9 cellular contexts compared by ENCODE assay signal in the genomic region with DNA sequence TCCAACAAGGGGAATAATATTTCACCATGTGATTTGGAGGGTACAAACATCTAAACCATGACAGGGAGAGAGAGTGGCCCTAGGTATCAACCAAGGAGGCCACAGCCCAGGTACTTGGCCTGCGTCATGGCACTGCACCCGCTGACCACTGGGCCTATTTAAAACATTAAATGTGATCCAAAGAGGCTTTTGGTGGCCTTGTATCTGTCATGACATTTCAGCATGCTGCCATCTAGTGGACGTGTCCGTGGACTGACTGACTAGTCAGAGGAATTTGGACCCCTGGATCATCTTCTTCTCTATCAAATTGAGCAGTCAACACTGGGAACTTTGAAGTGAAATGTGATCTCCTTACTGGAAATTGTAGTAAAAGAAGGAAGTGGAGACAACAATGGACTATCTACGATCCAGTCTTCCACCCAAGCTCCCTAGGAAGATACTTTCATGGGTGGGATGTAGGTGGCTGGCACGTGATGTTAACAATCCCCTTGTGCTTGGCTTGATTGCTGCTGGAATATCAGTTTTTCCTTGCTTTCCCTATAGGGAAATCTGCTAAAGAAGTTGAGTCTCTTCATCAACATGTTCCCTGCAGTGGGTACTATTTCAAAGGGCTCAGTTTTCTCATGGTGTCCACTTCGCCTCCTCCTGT. TPM values are rescaled to one million over a fixed set of nuclear protein-coding genes. Genes with fewer than 3 reads are reported as not detected.
DNase-seq lines count a peak whose midpoint lies in the region; ATAC-seq, FAIRE-seq and TF ChIP-seq lines count a peak whose summit lies in the region.
"Had no signal": no experiment of that assay in that cellular context is flagged by ENCODE, and none has a peak within 500 bp of the region (broad histone marks: within the 10 kb centered on the region; RNA-seq: fewer than 3 reads in every experiment).

No MANE protein-coding gene starts in this region.

- H3K4me3 ChIP-seq in SK-N-SH (ENCODE audit: low read depth in 2 of 2, low read length in 1 of 2), result peak overlapping the region in 1 of 2 experiments; percentile 32; a peak in 1 of 4 replicates
- no peak overlapping the region for H3K4me3 ChIP-seq in H1 (ENCODE audit: extremely low read depth in 1 of 4, insufficient read depth in 2 of 4, low read depth in 3 of 4, low read length in 4 of 4)
- H3K4me3 ChIP-seq in neural cell (ENCODE audit: low read length), result no peak overlapping the region
- H3K4me3 ChIP-seq: ovary had no signal

- H4K20me1 ChIP-seq in SK-N-SH (ENCODE audit: insufficient read depth), result no peaks in the 10 kb centered on the region
- no peaks in the 10 kb centered on the region for H4K20me1 ChIP-seq in H1 (replicated peaks in 1 of 2; ENCODE audit: control insufficient read depth in 1 of 2, insufficient read depth in 2 of 2, low read length in 2 of 2)
- no peaks in the 10 kb centered on the region for H4K20me1 ChIP-seq in neural cell (ENCODE audit: insufficient read depth)

- no peaks in the 10 kb centered on the region for H3K9me2 ChIP-seq in SK-N-SH
- no peaks in the 10 kb centered on the region for H3K9me2 ChIP-seq in neural cell (ENCODE audit: insufficient read depth, low read length)

- H3K27me3 ChIP-seq in SK-N-SH (ENCODE audit: insufficient read depth) (no peaks in the 10 kb centered on the region), H1 (replicated peaks in 1 of 4; ENCODE audit: control insufficient read depth in 3 of 4, extremely low read depth in 1 of 4, insufficient read depth in 3 of 4, low read length in 3 of 4) (no peaks in the 10 kb centered on the region), neural cell (ENCODE audit: insufficient read depth, low read depth, low read length) (no peaks in the 10 kb centered on the region)
- H3K27me3 ChIP-seq: ovary had no signal

- no peak overlapping the region for H2BK12ac ChIP-seq in H1 (ENCODE audit: low read depth, low read length)

- H2BK5ac ChIP-seq in H1 (ENCODE audit: low read depth, low read length), result no peak overlapping the region

- H2BK120ac ChIP-seq in H1 (replicated peaks; ENCODE audit: low read depth, low read length), result no peak overlapping the region

- H3K36me3 ChIP-seq in SK-N-SH (replicated peaks in 1 of 2; ENCODE audit: control insufficient read depth in 1 of 2, insufficient read depth in 2 of 2, low read length in 1 of 2) (no peaks in the 10 kb centered on the region), H1 (ENCODE audit: control insufficient read depth in 2 of 4, insufficient read depth in 4 of 4, low read length in 3 of 4) (no peaks in the 10 kb centered on the region), neural cell (ENCODE audit: insufficient read depth, low read length) (no peaks in the 10 kb centered on the region)
- H3K36me3 ChIP-seq: ovary had no signal

- no peak overlapping the region for H3K18ac ChIP-seq in H1 (ENCODE audit: extremely low read depth, low read length)

- CTCF ChIA-PET in SK-N-SH (lab: Yijun Ruan, JAX) (interaction anchor here (0.6 to 1.8 kb wide), 5 partner anchors 10 to 311 kb away, joined by 3 to 6 read pairs (median 3); a partner anchor contains a TSS), H1 (lab: Charles Lee; ENCODE audit: partially characterized antibody) (interaction anchor here (0.5 to 1.3 kb wide), 5 partner anchors 20 to 338 kb away, joined by 3 to 4 read pairs (median 3); no protein-coding TSS in a partner anchor)

- H3K4me2 ChIP-seq in SK-N-SH (no peak overlapping the region), H1 (ENCODE audit: insufficient read depth in 1 of 2, low read depth in 2 of 2, low read length in 2 of 2) (no peak overlapping the region), neural cell (ENCODE audit: low read length) (no peak overlapping the region)

- no peak overlapping the region for H4K8ac ChIP-seq in H1 (ENCODE audit: extremely low read depth, insufficient read depth, low read length)

- TF ChIP-seq POLR2A in H1 (IDR thresholded peaks at IDR 0.05; ENCODE audit: control extremely low read depth in 1 of 2, low read depth in 2 of 2, low read length in 2 of 2), result no peak

- H3K23me2 ChIP-seq in H1 (ENCODE audit: low read depth, low read length), result no peaks in the 10 kb centered on the region

- H3K4ac ChIP-seq in H1 (replicated peaks; ENCODE audit: insufficient read length, low read depth, low read length), result no peak overlapping the region

- no peaks in the 10 kb centered on the region for H3K79me1 ChIP-seq in H1 (ENCODE audit: low read depth, low read length)

- H2BK15ac ChIP-seq in H1 (ENCODE audit: low read length), result no peak overlapping the region

- H3K56ac ChIP-seq in H1 (replicated peaks; ENCODE audit: insufficient read length, low read depth, low read length), result no peak overlapping the region

- H3K9me3 ChIP-seq in SK-N-SH (no peaks in the 10 kb centered on the region), H1 (ENCODE audit: insufficient read depth in 2 of 2, low read depth in 1 of 2, low read length in 1 of 2) (no peaks in the 10 kb centered on the region), neural cell (ENCODE audit: low read length) (no peaks in the 10 kb centered on the region)
- H3K9me3 ChIP-seq: ovary had no signal

- H2AFZ ChIP-seq in SK-N-SH (ENCODE audit: low read depth), result no peak overlapping the region
- H2AFZ ChIP-seq in H1 (ENCODE audit: low read length), result no peak overlapping the region
- no peak overlapping the region for H2AFZ ChIP-seq in neural cell (ENCODE audit: low read depth, low read length)

- ATAC-seq in GM18858 (IDR thresholded peaks at IDR 0.05; ENCODE audit: unreplicated experiment) (peak; percentile 70), GM21786 (IDR thresholded peaks at IDR 0.05; ENCODE audit: unreplicated experiment) (no peak)
- no peak for ATAC-seq in activated CD4-positive, CD25-positive, alpha-beta regulatory T cell treated with anti-CD3 and anti-CD28 coated beads, Interleukin-2, amount 50 U/mL, for 24 hours

- peak; percentile 70 for TF ChIP-seq CTCF in SK-N-SH (IDR thresholded peaks at IDR 0.05)
- TF ChIP-seq CTCF in H1 (IDR thresholded peaks at IDR 0.05; ENCODE audit: control extremely low read depth in 1 of 3, insufficient read depth in 1 of 3, low read depth in 1 of 3, low read length in 3 of 3), result peak; percentile 25 to 82 (median 81)
- TF ChIP-seq CTCF in neural cell (IDR thresholded peaks at IDR 0.05; ENCODE audit: poor library complexity, severe bottlenecking), result peak; percentile 28

- H3K9ac ChIP-seq in SK-N-SH (no peak overlapping the region), H1 (replicated peaks in 1 of 4; ENCODE audit: extremely low read depth in 1 of 4, low read depth in 3 of 4, low read length in 3 of 4) (no peak overlapping the region), neural cell (ENCODE audit: low read length) (no peak overlapping the region)

- DNase-seq in COLO668 (lab: John Stamatoyannopoulos, UW; ENCODE audit: unreplicated experiment) (peak; percentile 15), HK-2 (ENCODE audit: unreplicated experiment) (peak; percentile 5), SK-N-SH (peak; percentile 37), H1 (ENCODE audit: low read depth in 1 of 2, low spot score in 2 of 2) (peak in 1 of 2 experiments; percentile 73)

- H3F3A ChIP-seq in SK-N-SH (replicated peaks; ENCODE audit: insufficient read depth), result no peaks in the 10 kb centered on the region
- H3F3A ChIP-seq in neural cell (ENCODE audit: insufficient read depth, low read length, poor library complexity, severe bottlenecking), result no peaks in the 10 kb centered on the region

- 37% methylated on average over 7 of the region's 7 CpGs for WGBS in SK-N-SH (ENCODE audit: low lambda C conversion rate)
- WGBS in H1 (ENCODE audit: extremely low coverage in 1 of 2, insufficient coverage in 1 of 2, insufficient read length in 1 of 2, insufficient replicate concordance in 2 of 2, low coverage in 1 of 2, low lambda C conversion rate in 2 of 2, missing lambda C conversion rate in 1 of 2), 2 experiments, result 47% methylated on average over 7 of the region's 7 CpGs; no CpG with 5 or more reads in 1 of the 2 experiments

- H3K79me2 ChIP-seq in SK-N-SH (ENCODE audit: insufficient read depth) (no peaks in the 10 kb centered on the region), H1 (ENCODE audit: control insufficient read depth in 1 of 2, insufficient read depth in 2 of 2, low read length in 2 of 2) (no peaks in the 10 kb centered on the region), neural cell (replicated peaks; ENCODE audit: insufficient read depth, low read length) (no peaks in the 10 kb centered on the region)

- no peak overlapping the region for H4K5ac ChIP-seq in H1 (ENCODE audit: insufficient read length, low read depth, low read length)

- H3K4me1 ChIP-seq in SK-N-SH (ENCODE audit: control insufficient read depth in 1 of 2, insufficient read depth in 2 of 2, low read depth in 1 of 2, low read length in 1 of 2), result no peaks in the 10 kb centered on the region
- no peaks in the 10 kb centered on the region for H3K4me1 ChIP-seq in H1 (replicated peaks in 1 of 4; ENCODE audit: control insufficient read depth in 3 of 4, insufficient read depth in 4 of 4, low read length in 3 of 4)

- TF ChIP-seq RAD21 in SK-N-SH (IDR thresholded peaks at IDR 0.05; ENCODE audit: low read length), result peak; percentile 46
- TF ChIP-seq RAD21 in H1 (IDR thresholded peaks at IDR 0.05 in 1 of 2, conservative IDR thresholded peaks at IDR 0.05 in 1 of 2; ENCODE audit: low read depth in 2 of 2, low read length in 2 of 2), result peak; percentile 64 to 67
- TF ChIP-seq RAD21 in neural cell (conservative IDR thresholded peaks at IDR 0.05), result no peak

- no peak overlapping the region for H4K91ac ChIP-seq in H1 (replicated peaks; ENCODE audit: insufficient read length, low read length)

- no peak overlapping the region for H2AK5ac ChIP-seq in H1 (ENCODE audit: low read depth, low read length)

- no peak overlapping the region for H3K14ac ChIP-seq in H1 (ENCODE audit: insufficient read length)

- FAIRE-seq in H1 (lab: Jason Lieb, UNC), result peak; percentile 77

- POLR2A ChIA-PET in SK-N-SH (lab: Yijun Ruan, JAX), result no interaction called here
- POLR2A ChIA-PET in H1 (lab: Charles Lee; ENCODE audit: partially characterized antibody), result no interaction called here

- no peak overlapping the region for H3K23ac ChIP-seq in H1 (ENCODE audit: insufficient read length)

- H2BK20ac ChIP-seq in H1 (ENCODE audit: low read length), result no peak overlapping the region

- H3K27ac ChIP-seq in SK-N-SH (ENCODE audit: low read depth in 2 of 2, low read length in 1 of 2) (no peak overlapping the region), H1 (ENCODE audit: low read depth, low read length) (no peak overlapping the region), neural cell (ENCODE audit: low read length) (no peak overlapping the region)
- H3K27ac ChIP-seq: ovary had no signal

- TF ChIP-seq EP300 in SK-N-SH (IDR thresholded peaks at IDR 0.05; ENCODE audit: borderline replicate concordance in 1 of 2, low read depth in 1 of 2, low read length in 1 of 2) (no peak), H1 (IDR thresholded peaks at IDR 0.05; ENCODE audit: borderline replicate concordance in 1 of 2, low read depth in 2 of 2, low read length in 2 of 2) (no peak), neural cell (conservative IDR thresholded peaks at IDR 0.05; ENCODE audit: poor library complexity, severe bottlenecking) (no peak)

RNA-seq across cellular contexts. Expression of a gene that starts 24.6 kb away (rescaled TPM):
- polyA plus RNA-seq in SK-N-SH (2012; rRNA removed) (not detected in 2 replicates), H1 (2011; rRNA removed) (0.02 TPM in 1 of 2 replicates, not detected in the other), neural cell (0.11 TPM in 1 of 2 replicates, not detected in the other)
- polyA plus RNA-seq in SK-N-SH (2012; cell fraction: cytosol; rRNA removed), result not detected in 2 replicates
- not detected in 2 replicates for polyA plus RNA-seq in SK-N-SH (2012; cell fraction: nucleus; rRNA removed)
- not detected in 2 replicates for total RNA-seq in H1 (2021; fragmentation: NEBNext Ultra II Directional; extraction: Animal tissue kit (Norgen Biotek cat#: 25700))
- polyA plus RNA-seq in H1 (2011; cell fraction: cytosol; rRNA removed), result not detected
- polyA plus RNA-seq in H1 (2011; cell fraction: nucleus; rRNA removed), result not detected
- polyA plus RNA-seq in H1 (2012, experiment 1 of 2), result 0.07 TPM in 1 of 4 replicates, not detected in the others
- polyA plus RNA-seq in H1 (2012, experiment 2 of 2), result not detected
- polyA plus RNA-seq in H1 (2013, experiment 1 of 2), result not detected
- polyA plus RNA-seq in H1 (2013, experiment 2 of 2), result not detected
- polyA minus RNA-seq in H1 (2011; rRNA and poly(A)+ RNA removed), result not detected in 2 replicates
- not detected for polyA minus RNA-seq in H1 (2011; cell fraction: cytosol; rRNA and poly(A)+ RNA removed)
- polyA minus RNA-seq in H1 (2011; cell fraction: nucleus; rRNA and poly(A)+ RNA removed), result not detected
- under 0.01 and 0.23 TPM in 2 replicates for polyA minus RNA-seq in neural cell

Comparison
In these comparisons a context has a peak if more than half of its experiments do, and no peak if none do; other contexts are left out.
1. CTCF ChIP-seq: peak in every context shown above with its lines; median percentile 81 in H1; 70 in SK-N-SH; 28 in neural cell.